ENCODE assay signal across 1 cellular context in the genomic region with DNA sequence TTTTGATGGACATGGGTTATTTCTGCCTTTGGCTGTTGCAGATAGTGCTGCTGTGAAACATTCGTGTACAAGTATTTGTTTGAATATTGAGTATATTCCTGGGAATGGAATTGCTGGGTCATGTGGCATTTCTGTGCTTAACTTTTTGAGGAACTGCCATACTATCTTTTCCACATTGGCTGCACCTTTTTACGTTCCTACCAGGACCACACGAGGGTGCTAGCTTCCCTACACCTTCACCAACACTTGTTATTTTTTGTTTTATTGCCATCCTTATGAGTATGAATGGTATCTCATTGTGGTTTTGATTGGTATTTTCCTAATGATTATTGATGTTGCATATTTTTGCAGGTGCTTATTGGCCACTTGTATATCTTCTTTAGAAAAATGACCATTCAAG.
A peak's percentile ranks its signal among the peaks of the same experiment; 100 is the strongest.
TF ChIP-seq lines count a peak whose summit lies in the region.

No MANE protein-coding gene starts in this region.

TF ChIP-seq in K562, 482 proteins besides CTCF, POLR2A, EP300 and RAD21:
- TF ChIP-seq RFX5 (IDR thresholded peaks at IDR 0.05; ENCODE audit: low read depth, low read length) (no peak), SPI1 (IDR thresholded peaks at IDR 0.05; ENCODE audit: borderline replicate concordance, low read depth, low read length) (0 out of 2 replicates have a peak, but pooled peaks have one; percentile 57)
